In genomic region chr1:145824499-145824842, GRCh38 we compare ENCODE assay signal across 8 cellular contexts. TPM values are rescaled to one million over a fixed set of nuclear protein-coding genes. Genes with fewer than 3 reads are reported as not detected.
A peak's percentile ranks its signal among the peaks of the same experiment; 100 is the strongest.
DNase-seq lines count a peak whose midpoint lies in the region; ATAC-seq and TF ChIP-seq lines count a peak whose summit lies in the region.

No MANE protein-coding gene starts in this region.

- H3K9me3 ChIP-seq in suprapubic skin, result no peaks in the 10 kb centered on the region

- TF ChIP-seq CTCF in kidney epithelial cell (IDR thresholded peaks at IDR 0.05; ENCODE audit: insufficient read depth, low read length, poor library complexity, severe bottlenecking) (no peak), suprapubic skin (IDR thresholded peaks at IDR 0.05) (no peak)

- peak overlapping the region; percentile 97 for H3K4me3 Mint-ChIP-seq in activated naive CD8-positive, alpha-beta T cell treated with anti-CD3 and anti-CD28 coated beads for 36 hours

- no peak for TF ChIP-seq POLR2A in suprapubic skin (IDR thresholded peaks at IDR 0.05)

- H3K4me3 ChIP-seq in kidney epithelial cell (ENCODE audit: low read depth, low read length) (peak overlapping the region; percentile 96), suprapubic skin (peak overlapping the region; percentile 88)

- peaks cover 45% of the 10 kb centered on the region for H3K36me3 Mint-ChIP-seq in activated naive CD8-positive, alpha-beta T cell treated with anti-CD3 and anti-CD28 coated beads for 36 hours

- peaks cover 39% of the 10 kb centered on the region for H3K4me1 Mint-ChIP-seq in activated naive CD8-positive, alpha-beta T cell treated with anti-CD3 and anti-CD28 coated beads for 36 hours

- H3K36me3 ChIP-seq in kidney epithelial cell (ENCODE audit: control insufficient read depth, insufficient read depth, low read length), result peaks cover 1% of the 10 kb centered on the region
- peaks cover 29% of the 10 kb centered on the region for H3K36me3 ChIP-seq in suprapubic skin

- peaks cover 18% of the 10 kb centered on the region for H3K4me1 ChIP-seq in suprapubic skin

- peak overlapping the region; percentile 98 for H3K27ac Mint-ChIP-seq in activated naive CD8-positive, alpha-beta T cell treated with anti-CD3 and anti-CD28 coated beads for 36 hours

- no peaks in the 10 kb centered on the region for H3K27me3 ChIP-seq in kidney epithelial cell (ENCODE audit: control insufficient read depth, insufficient read depth, low read length)
- no peaks in the 10 kb centered on the region for H3K27me3 ChIP-seq in suprapubic skin

- peaks cover under 1% of the 10 kb centered on the region for H3K9me3 Mint-ChIP-seq in activated naive CD8-positive, alpha-beta T cell treated with anti-CD3 and anti-CD28 coated beads for 36 hours

- TF ChIP-seq EP300 in suprapubic skin (IDR thresholded peaks at IDR 0.05), result no peak

- H3K27ac ChIP-seq in suprapubic skin, result peak overlapping the region; percentile 95

- POLR2A ChIA-PET in HEK293T (lab: Yijun Ruan, JAX), result interaction anchor here (0.6 to 3.4 kb wide), 19 partner anchors 17 to 211 kb away, joined by 3 to 27 read pairs (median 4); partner anchors contain the start of genes ANKRD34A, NUDT17, PIAS3 and POLR3GL

- DNase-seq in SHP77 treated with DMSO at 0.1 percent for 48 hours (lab: John Stamatoyannopoulos, UW), result peak; percentile 32
- no peak for DNase-seq in SHP77 (lab: John Stamatoyannopoulos, UW)
- no peak for DNase-seq in activated naive CD8-positive, alpha-beta T cell treated with anti-CD3 and anti-CD28 coated beads for 36 hours
- DNase-seq in kidney epithelial cell (ENCODE audit: low read depth), result no peak
- no peak for DNase-seq in suprapubic skin (ENCODE audit: low spot score in 2 of 2)
- no peak for DNase-seq in HEK293T (ENCODE audit: extremely low spot score)

- no peak for ATAC-seq in HG02763 (IDR thresholded peaks at IDR 0.05; ENCODE audit: unreplicated experiment)
- no peak for ATAC-seq in GM18858 (IDR thresholded peaks at IDR 0.05; ENCODE audit: unreplicated experiment)

- WGBS in suprapubic skin, result 0% methylated on average over 7 of the region's 7 CpGs

- no peaks in the 10 kb centered on the region for H3K27me3 Mint-ChIP-seq in activated naive CD8-positive, alpha-beta T cell treated with anti-CD3 and anti-CD28 coated beads for 36 hours

- CTCF ChIA-PET in HEK293T (lab: Yijun Ruan, JAX), result interaction anchor here (3.7 kb wide), 1 partner anchor 21 kb away, joined by 17 read pairs; the partner anchor contains the start of gene NUDT17

TF ChIP-seq in HEK293T, 16 proteins besides CTCF, POLR2A, EP300 and RAD21:
- TF ChIP-seq FOXK2 (IDR thresholded peaks at IDR 0.05) (no peak), FOXM1 (IDR thresholded peaks at IDR 0.05; ENCODE audit: borderline replicate concordance) (no peak), FOXA1 (IDR thresholded peaks at IDR 0.05) (no peak), HDGF (IDR thresholded peaks at IDR 0.05; ENCODE audit: borderline replicate concordance) (no peak), CTBP1 (IDR thresholded peaks at IDR 0.05; ENCODE audit: borderline replicate concordance) (no peak), LEF1 (IDR thresholded peaks at IDR 0.05; ENCODE audit: borderline replicate concordance) (no peak), SP1 (IDR thresholded peaks at IDR 0.05) (no peak), ARNT (IDR thresholded peaks at IDR 0.05) (no peak), L3MBTL2 (conservative IDR thresholded peaks at IDR 0.05) (no peak), PKNOX1 (IDR thresholded peaks at IDR 0.05) (no peak), ELF4 (IDR thresholded peaks at IDR 0.05) (no peak), SUZ12 (IDR thresholded peaks at IDR 0.05) (no peak)

RNA-seq across cellular contexts. Expression of gene POLR3C, which starts 0.5 kb away (rescaled TPM):
- total RNA-seq in activated naive CD8-positive, alpha-beta T cell treated with anti-CD3 and anti-CD28 coated beads for 36 hours, result 10 to 100 TPM; 59.2 to 62.0 TPM
- total RNA-seq in kidney epithelial cell, result 43.4 and 44.2 TPM in 2 replicates
- total RNA-seq in suprapubic skin, result 10 to 100 TPM; 22.5 to 40.8 (median 24.8) TPM

RNA-seq across cellular contexts. Expression of gene RNF115, which starts 0.6 kb away (rescaled TPM):
- 10 to 100 TPM; 14.3 to 15.5 TPM for total RNA-seq in activated naive CD8-positive, alpha-beta T cell treated with anti-CD3 and anti-CD28 coated beads for 36 hours
- total RNA-seq in kidney epithelial cell (7.7 and 8.5 TPM in 2 replicates), suprapubic skin (10 to 100 TPM in 2 of 4 donors, 1 to 10 TPM in 2; 7.1 to 22.3 (median 12.2) TPM)

RNA-seq across cellular contexts. Expression of gene NUDT17, which starts 21.0 kb away (rescaled TPM):
- 1 to 10 TPM; 3.6 to 3.8 TPM for total RNA-seq in activated naive CD8-positive, alpha-beta T cell treated with anti-CD3 and anti-CD28 coated beads for 36 hours
- total RNA-seq in kidney epithelial cell (1.9 and 2.5 TPM in 2 replicates), suprapubic skin (1 to 10 TPM; 1.3 to 3.9 (median 2.1) TPM)

RNA-seq across cellular contexts. Expression of gene PIAS3, which starts 34.4 kb away (rescaled TPM):
- 10 to 100 TPM; 14.7 to 16.4 TPM for total RNA-seq in activated naive CD8-positive, alpha-beta T cell treated with anti-CD3 and anti-CD28 coated beads for 36 hours
- 17.7 and 19.6 TPM in 2 replicates for total RNA-seq in kidney epithelial cell
- total RNA-seq in suprapubic skin, result 10 to 100 TPM; 43.8 to 78.4 (median 49.4) TPM
